8 cellular contexts compared by ENCODE assay signal in genomic region chr1:179025125-179025974, GRCh38. TPM values are rescaled to one million over a fixed set of nuclear protein-coding genes. Genes with fewer than 3 reads are reported as not detected.
DNase-seq lines count a peak whose midpoint lies in the region; ATAC-seq, FAIRE-seq and TF ChIP-seq lines count a peak whose summit lies in the region.

FAM20B (plus strand) TSS chr1:179025894; CDS start chr1:179043848, 17,954 bp downstream.

- CTCF ChIA-PET in T-cell (lab: Charles Lee) = no interaction called here

- POLR2A ChIA-PET in T-cell (lab: Charles Lee) = no interaction called here

- H3K9me3 Mint-ChIP-seq in T-cell = no peaks in the 10 kb centered on the region

- 13 to 26% methylated on average over 30 to 58 of the region's 58 CpGs for WGBS in pancreas, 2 donors
- 19% methylated on average over 58 of the region's 58 CpGs for WGBS in thymus

- H3K9ac ChIP-seq in adipocyte (ENCODE audit: low read length) = peak within 1 kb of the TSS; percentile 92

- H3K27ac ChIP-seq in pancreas (peak within 1 kb of the TSS; percentile 90 to 99 (median 98)), thymus (ENCODE audit: low read depth) (peak within 1 kb of the TSS; percentile 84)

- no peaks in the 10 kb centered on the region for H3K27me3 Mint-ChIP-seq in T-cell

- H3K9me3 ChIP-seq in adipocyte (ENCODE audit: control insufficient read depth, low read length) = no peaks in the 10 kb centered on the region
- H3K9me3 ChIP-seq in pancreas = no peaks in the 10 kb centered on the region
- no peaks in the 10 kb centered on the region for H3K9me3 ChIP-seq in thymus (ENCODE audit: control insufficient read depth)

- DNase-seq in GM12865 (ENCODE audit: low read depth) (peak; percentile 96), NCI-H1417 (lab: John Stamatoyannopoulos, UW) (peak; percentile 92 to 98 (median 95)), T-cell (peak; percentile 77 to 92 (median 86)), adipocyte (ENCODE audit: low read depth) (peak; percentile 95), Right ventricle myocardium superior (peak; percentile 97), pancreas (peak; percentile 94 to 97 (median 96))

- TF ChIP-seq CTCF in GM12865 (IDR thresholded peaks at IDR 0.05; ENCODE audit: insufficient read depth, low read depth, low read length, missing control alignments) = peak; percentile 2
- no peak for TF ChIP-seq CTCF in pancreas (IDR thresholded peaks at IDR 0.05)

- peak; percentile 74 for ATAC-seq in HG02763 (IDR thresholded peaks at IDR 0.05; ENCODE audit: unreplicated experiment)
- ATAC-seq in T-cell (replicated peaks in 1 of 4) = peak; percentile 86 to 92 (median 88)
- peak; percentile 95 for ATAC-seq in Right ventricle myocardium superior (ENCODE audit: poor library complexity)
- peak; percentile 85 to 94 (median 90) for ATAC-seq in pancreas

- peak within 1 kb of the TSS; percentile 80 for H3K4me3 ChIP-seq in GM12865 (ENCODE audit: low read depth, low read length)
- H3K4me3 ChIP-seq in adipocyte (ENCODE audit: low read length) = peak within 1 kb of the TSS; percentile 93
- peak within 1 kb of the TSS; percentile 57 to 94 (median 76) for H3K4me3 ChIP-seq in pancreas
- peak within 1 kb of the TSS; percentile 90 for H3K4me3 ChIP-seq in thymus (ENCODE audit: low read length)

- H3K36me3 ChIP-seq in adipocyte (ENCODE audit: control insufficient read depth, insufficient read depth, low read length, severe bottlenecking) (no peaks in the 10 kb centered on the region), pancreas (no peaks in the 10 kb centered on the region), thymus (ENCODE audit: control insufficient read depth, insufficient read depth) (no peaks in the 10 kb centered on the region)

- no peak for FAIRE-seq in pancreas (lab: Jason Lieb, UNC)

- H3K4me1 ChIP-seq in adipocyte (ENCODE audit: control insufficient read depth, insufficient read depth, low read length) (peaks cover 43% of the 10 kb centered on the region), pancreas (peaks cover 23 to 35% (median 28%) of the 10 kb centered on the region in 3 donors), thymus (ENCODE audit: control insufficient read depth, insufficient read depth, low read length) (peaks cover 8% of the 10 kb centered on the region)

- H3K4me1 Mint-ChIP-seq in T-cell = peaks cover 46 to 53% (median 47%) of the 10 kb centered on the region in 3 donors

- H3K36me3 Mint-ChIP-seq in T-cell = no peaks in the 10 kb centered on the region

- H3K27me3 ChIP-seq in adipocyte (replicated peaks; ENCODE audit: control insufficient read depth, insufficient read depth, low read length) (no peaks in the 10 kb centered on the region), pancreas (no peaks in the 10 kb centered on the region), thymus (ENCODE audit: control insufficient read depth, insufficient read depth) (no peaks in the 10 kb centered on the region)

- H3K4me3 Mint-ChIP-seq in T-cell = peak within 1 kb of the TSS; percentile 89 to 91 (median 89)

- intact Hi-C loops in Right ventricle myocardium superior (cut with DNase I) (no loop called here), pancreas (cut with DNase I) (no loop called here)

- H3K27ac Mint-ChIP-seq in T-cell = peak within 1 kb of the TSS; percentile 86 to 92

RNA-seq across cellular contexts. Expression of gene FAM20B, which starts in this region (rescaled TPM):
- 10 to 100 TPM; 17.2 to 26.6 (median 25.5) TPM for total RNA-seq in T-cell
- 50.2 TPM for total RNA-seq in Right ventricle myocardium superior
- total RNA-seq in pancreas = 10 to 100 TPM; 13.2 to 24.6 (median 17.9) TPM
- polyA plus RNA-seq in pancreas = 10 to 100 TPM in 1 of 2 donors, 1 to 10 TPM in 1; 5.4 to 10.3 TPM
- polyA plus RNA-seq in thymus = 11.8 TPM

Comparison
In these comparisons a context has a peak if more than half of its experiments do, and no peak if none do; other contexts are left out.
1. Peak in every context shown above with its lines: DNase-seq, ATAC-seq, H3K4me3 ChIP-seq and H3K27ac ChIP-seq.